ENCODE assay signal across 1 cellular context in the genomic region with DNA sequence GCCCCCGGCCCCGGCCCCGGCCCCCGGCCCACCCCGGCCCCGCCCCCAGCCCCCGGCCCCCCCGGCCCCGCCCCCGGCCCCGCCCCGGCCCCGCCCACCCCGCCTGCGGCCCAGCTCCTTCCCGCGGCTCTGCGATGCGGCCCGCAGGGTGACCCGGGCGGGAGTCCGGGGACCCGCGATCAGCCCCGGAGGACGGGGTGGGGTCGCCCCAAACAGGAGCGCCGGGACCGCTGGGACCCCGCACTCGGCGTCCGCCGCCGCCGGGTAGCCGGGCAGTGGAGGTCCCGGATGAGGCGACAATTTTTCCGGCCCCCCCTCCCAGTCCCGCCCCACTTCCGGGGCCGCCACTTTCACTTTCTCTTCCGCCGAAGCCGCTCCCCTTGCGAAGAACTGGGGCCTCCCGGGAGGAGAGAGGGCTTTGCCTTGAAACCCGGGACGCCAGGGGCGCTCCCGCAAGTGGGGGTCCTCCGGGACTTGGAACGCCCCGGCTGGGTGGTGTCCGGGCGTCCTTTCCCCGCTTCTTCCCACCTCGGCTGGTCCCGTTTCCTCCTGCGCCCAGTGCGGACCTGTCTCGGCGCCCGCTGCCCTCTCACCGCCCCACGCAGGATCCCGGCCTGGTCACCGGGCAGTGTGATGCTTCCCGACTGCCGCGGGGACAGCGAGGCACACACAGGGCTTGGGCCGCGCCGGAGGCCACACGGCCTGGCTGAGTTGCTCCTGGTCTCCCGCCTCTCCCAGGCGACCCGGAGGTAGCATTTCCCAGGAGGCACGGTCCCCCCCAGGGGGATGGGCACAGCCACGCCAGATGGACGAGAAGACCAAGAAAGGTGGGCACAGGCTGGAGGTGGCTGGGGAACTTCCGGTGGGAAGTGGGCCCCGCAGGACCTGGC.
TF ChIP-seq lines count a peak whose summit lies in the region.

Gene RBCK1 (plus strand): TSS at position 347 of the 890 bp plus-strand sequence. CDS start 459 bp downstream, at position 806.

TF ChIP-seq in WTC11, 78 proteins besides CTCF, POLR2A, EP300 and RAD21 (continued from another document):
- TF ChIP-seq, protein P1, sequence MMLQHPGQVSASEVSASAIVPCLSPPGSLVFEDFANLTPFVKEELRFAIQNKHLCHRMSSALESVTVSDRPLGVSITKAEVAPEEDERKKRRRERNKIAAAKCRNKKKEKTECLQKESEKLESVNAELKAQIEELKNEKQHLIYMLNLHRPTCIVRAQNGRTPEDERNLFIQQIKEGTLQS (CRISPR knock-in tag; conservative IDR thresholded peaks at IDR 0.05) = no peak
- TF ChIP-seq ZMAT4 (CRISPR knock-in tag; IDR thresholded peaks at IDR 0.05) (no peak), MYBL2 (CRISPR knock-in tag; IDR thresholded peaks at IDR 0.05) (0 out of 2 replicates have a peak, but pooled peaks have one; percentile 55), IRF1 (CRISPR knock-in tag; IDR thresholded peaks at IDR 0.05) (peak; percentile 90), TEAD1 (CRISPR knock-in tag; IDR thresholded peaks at IDR 0.05) (0 out of 2 replicates have a peak, but pooled peaks have one; percentile 18), SP1 (CRISPR knock-in tag; conservative IDR thresholded peaks at IDR 0.05) (0 out of 2 replicates have a peak, but pooled peaks have one; percentile 7), SOX15 (CRISPR knock-in tag; IDR thresholded peaks at IDR 0.05) (no peak), TEAD4 (CRISPR knock-in tag; IDR thresholded peaks at IDR 0.05) (no peak), ERG (CRISPR knock-in tag; IDR thresholded peaks at IDR 0.05) (no peak), ZNF416 (CRISPR knock-in tag; IDR thresholded peaks at IDR 0.05) (no peak), SMAD4 (CRISPR knock-in tag; IDR thresholded peaks at IDR 0.05) (no peak)
